7 cellular contexts compared by ENCODE assay signal in genomic region chr9:136267261-136268111, GRCh38. TPM values are rescaled to one million over a fixed set of nuclear protein-coding genes. Genes with fewer than 3 reads are reported as not detected.
DNase-seq lines count a peak whose midpoint lies in the region; ATAC-seq and TF ChIP-seq lines count a peak whose summit lies in the region.

No MANE protein-coding gene starts in this region.

- DNase-seq in GM13977 (ENCODE audit: low spot score): peak; percentile 99
- DNase-seq in NOMO-1 (lab: John Stamatoyannopoulos, UW; ENCODE audit: unreplicated experiment in 2 of 2): peak; percentile 80 to 88
- peak; percentile 82 for DNase-seq in activated CD8-positive, alpha-beta memory T cell treated with anti-CD3 and anti-CD28 coated beads, Interleukin-2, amount 50 U/mL, for 4 hours
- peak; percentile 91 for DNase-seq in epidermal melanocyte (ENCODE audit: insufficient read length, low spot score)
- DNase-seq in stimulated activated CD8-positive, alpha-beta memory T cell treated with anti-CD3 and anti-CD28 coated beads, Interleukin-2, amount 100 ng/mL, for 1 hour (ENCODE audit: low read depth in 2 of 2): peak; percentile 66 to 77

- ATAC-seq in HG02973 (IDR thresholded peaks at IDR 0.05; ENCODE audit: unreplicated experiment): peak; percentile 59

- peak; percentile 57 for TF ChIP-seq CTCF in GM13977 (IDR thresholded peaks at IDR 0.05; ENCODE audit: extremely low read depth, insufficient read depth, missing control alignments)

- in situ Hi-C loops in GM13977 (cut with MboI; ENCODE audit: low pct_unique_long_range_greater_than_20kb, low sequenced_read_pairs, unreplicated experiment): no loop called here

- H3K4me3 ChIP-seq in mononuclear cell (ENCODE audit: low read length): peak overlapping the region; percentile 40

- H3K27me3 ChIP-seq in mononuclear cell (ENCODE audit: insufficient read depth, low read length): no peaks in the 10 kb centered on the region

- H3K4me1 ChIP-seq in mononuclear cell (ENCODE audit: insufficient read depth, low read length): peaks cover 6% of the 10 kb centered on the region

- no peaks in the 10 kb centered on the region for H3K9me3 ChIP-seq in mononuclear cell (ENCODE audit: low read depth, low read length)

RNA-seq across cellular contexts. Expression of gene QSOX2, which starts 21.9 kb away (rescaled TPM):
- 8.1 TPM for total RNA-seq in mononuclear cell

RNA-seq across cellular contexts. Expression of gene CCDC187, which starts 36.4 kb away (rescaled TPM):
- 0.10 TPM for total RNA-seq in mononuclear cell

RNA-seq across cellular contexts. Expression of gene GPSM1, which starts 59.9 kb away (rescaled TPM):
- 2.6 TPM for total RNA-seq in mononuclear cell

Comparison
In these comparisons a context has a peak if more than half of its experiments do, and no peak if none do; other contexts are left out.
1. Peak in every context shown above with its lines: DNase-seq, ATAC-seq and H3K4me3 ChIP-seq.